In genomic region chr1:192595299-192595698, GRCh38 we compare ENCODE assay signal across 36 cellular contexts. TPM values are rescaled to one million over a fixed set of nuclear protein-coding genes. Genes with fewer than 3 reads are reported as not detected.
"Had no signal": no experiment of that assay in that cellular context is flagged by ENCODE, and none has a peak within 500 bp of the region (broad histone marks: within the 10 kb centered on the region; RNA-seq: fewer than 3 reads in every experiment).

No MANE protein-coding gene starts in this region.

- H3K27ac ChIP-seq: brain microvascular endothelial cell, PC-9, RWPE1, VCaP had no signal

- FAIRE-seq: RCC 7860 had no signal

- H3K4me3 Mint-ChIP-seq: activated CD4-positive, alpha-beta memory T cell treated with anti-CD3 and anti-CD28 coated beads, Interleukin-2, amount 10 ng/mL, durations not matched to agents 7 days and 5 days; activated CD8-positive, alpha-beta memory T cell treated with anti-CD3 and anti-CD28 coated beads, Interleukin-2, amount 10 ng/mL, durations not matched to agents 7 days and 5 days; activated naive CD4-positive, alpha-beta T cell treated with anti-CD3 and anti-CD28 coated beads, Interleukin-2, amount 10 ng/mL, durations not matched to agents 7 days and 5 days; activated naive CD8-positive, alpha-beta T cell; activated naive CD8-positive, alpha-beta T cell treated with anti-CD3 and anti-CD28 coated beads, Interleukin-2, amount 50 U/mL, for 24 hours; T-cell; T-helper 17 cell had no signal

- H3K4me2 ChIP-seq: PC-9 had no signal

- H3K9me3 Mint-ChIP-seq: activated CD4-positive, alpha-beta memory T cell treated with anti-CD3 and anti-CD28 coated beads, Interleukin-2, amount 10 ng/mL, durations not matched to agents 7 days and 5 days; activated naive CD4-positive, alpha-beta T cell treated with anti-CD3 and anti-CD28 coated beads, Interleukin-2, amount 10 ng/mL, durations not matched to agents 7 days and 5 days; activated naive CD8-positive, alpha-beta T cell treated with anti-CD3 and anti-CD28 coated beads, Interleukin-2, amount 50 U/mL, for 24 hours; T-cell had no signal

- H3K4me3 ChIP-seq: PC-9 had no signal

- DNase-seq: activated CD4-positive, alpha-beta memory T cell treated with anti-CD3 and anti-CD28 coated beads, Interleukin-2, amount 10 ng/mL, durations not matched to agents 7 days and 5 days; activated CD4-positive, alpha-beta T cell treated with anti-CD3 and anti-CD28 coated beads for 1 hour; activated CD4-positive, alpha-beta T cell treated with anti-CD3 and anti-CD28 coated beads for 48 hours; activated CD4-positive, CD25-positive, alpha-beta regulatory T cell; activated CD8-positive, alpha-beta memory T cell treated with anti-CD3 and anti-CD28 coated beads for 24 hours; activated CD8-positive, alpha-beta memory T cell treated with anti-CD3 and anti-CD28 coated beads, Interleukin-2, amount 10 ng/mL, durations not matched to agents 7 days and 5 days; activated CD8-positive, alpha-beta memory T cell treated with anti-CD3 and anti-CD28 coated beads, Interleukin-2, amount 50 U/mL, for 48 hours; activated effector memory CD4-positive, alpha-beta T cell treated with Interleukin-2 at 50 U/mL for 16 hours; activated naive CD4-positive, alpha-beta T cell treated with anti-CD3 and anti-CD28 coated beads, Interleukin-2, amount 10 ng/mL, durations not matched to agents 7 days and 5 days; activated naive CD8-positive, alpha-beta T cell treated with anti-CD3 and anti-CD28 coated beads, Interleukin-2, amount 50 U/mL, for 24 hours; activated T-cell treated with anti-CD3 and anti-CD28 coated beads, Interleukin-2, amount 50 U/mL, for 48 hours; aorta; brain microvascular endothelial cell; central memory CD4-positive, alpha-beta T cell; NCI-H1048; NCI-H1105 treated with DMSO at 0.1 percent for 48 hours; NCI-H1436; NCI-H1694; NCI-H1930; NCI-H2081 treated with DMSO at 0.1 percent for 48 hours; NCI-H345; NCI-H524 treated with DMSO at 0.1 percent for 48 hours; PC-9; SIG-M5; T-cell; T-helper 17 cell had no signal

- H3K4me1 Mint-ChIP-seq: activated naive CD4-positive, alpha-beta T cell treated with anti-CD3 and anti-CD28 coated beads, Interleukin-2, amount 10 ng/mL, durations not matched to agents 7 days and 5 days; T-cell had no signal

- H3K36me3 Mint-ChIP-seq: activated CD8-positive, alpha-beta memory T cell treated with anti-CD3 and anti-CD28 coated beads, Interleukin-2, amount 10 ng/mL, durations not matched to agents 7 days and 5 days; activated naive CD4-positive, alpha-beta T cell treated with anti-CD3 and anti-CD28 coated beads, Interleukin-2, amount 10 ng/mL, durations not matched to agents 7 days and 5 days; activated naive CD8-positive, alpha-beta T cell; T-cell had no signal

- H3K36me3 ChIP-seq: brain microvascular endothelial cell had no signal

- ATAC-seq: activated CD8-positive, alpha-beta memory T cell treated with anti-CD3 and anti-CD28 coated beads, Interleukin-2, amount 10 ng/mL, durations not matched to agents 7 days and 5 days; activated naive CD8-positive, alpha-beta T cell treated with anti-CD3 and anti-CD28 coated beads, Interleukin-2, amount 50 U/mL, for 24 hours; Right ventricle myocardium inferior; SK-N-SH treated with all-trans-retinoic acid at 6 μM for 48 hours; T-cell; T-helper 17 cell had no signal

- H3K27me3 ChIP-seq: brain microvascular endothelial cell had no signal

- H3K27ac Mint-ChIP-seq: activated CD4-positive, alpha-beta memory T cell treated with anti-CD3 and anti-CD28 coated beads, Interleukin-2, amount 10 ng/mL, durations not matched to agents 7 days and 5 days; activated CD8-positive, alpha-beta memory T cell treated with anti-CD3 and anti-CD28 coated beads, Interleukin-2, amount 10 ng/mL, durations not matched to agents 7 days and 5 days; activated naive CD4-positive, alpha-beta T cell treated with anti-CD3 and anti-CD28 coated beads, Interleukin-2, amount 10 ng/mL, durations not matched to agents 7 days and 5 days; activated naive CD8-positive, alpha-beta T cell; activated naive CD8-positive, alpha-beta T cell treated with anti-CD3 and anti-CD28 coated beads, Interleukin-2, amount 50 U/mL, for 24 hours; T-cell; T-helper 17 cell had no signal

RNA-seq across cellular contexts. Expression of gene RGS1, which starts 19.7 kb away (rescaled TPM):
- total RNA-seq: MCF 10A, NCI-H460, PC-9 had no signal

RNA-seq across cellular contexts. Expression of gene RGS13, which starts 40.6 kb away (rescaled TPM):
- total RNA-seq: activated CD4-positive, alpha-beta memory T cell treated with anti-CD3 and anti-CD28 coated beads, Interleukin-2, amount 10 ng/mL, durations not matched to agents 7 days and 5 days; cerebellum; MCF 10A; NCI-H460; PC-9; Right ventricle myocardium inferior; SK-MEL-5 had no signal
